Comparison of ENCODE assay signal across 40 cellular contexts in genomic region chr11:70132641-70133040, GRCh38. TPM values are rescaled to one million over a fixed set of nuclear protein-coding genes. Genes with fewer than 3 reads are reported as not detected.
"Had no signal": no experiment of that assay in that cellular context is flagged by ENCODE, and none has a peak within 500 bp of the region (broad histone marks: within the 10 kb centered on the region; RNA-seq: fewer than 3 reads in every experiment).

No MANE protein-coding gene starts in this region.

- DNase-seq: activated CD4-positive, alpha-beta memory T cell treated with anti-CD3 and anti-CD28 coated beads, Interleukin-2, amount 10 ng/mL, durations not matched to agents 7 days and 5 days; activated CD4-positive, alpha-beta T cell treated with anti-CD3 and anti-CD28 coated beads for 1 hour; activated CD4-positive, alpha-beta T cell treated with anti-CD3 and anti-CD28 coated beads for 36 hours; activated CD4-positive, alpha-beta T cell treated with anti-CD3 and anti-CD28 coated beads for 48 hours; activated CD4-positive, alpha-beta T cell treated with anti-CD3 and anti-CD28 coated beads, Interleukin-2, amount 10 ng/mL, durations not matched to agents 7 days and 5 days; activated CD4-positive, alpha-beta T cell treated with anti-CD3 and anti-CD28 coated beads, Interleukin-2, amount 50 U/mL, for 48 hours; activated CD4-positive, CD25-positive, alpha-beta regulatory T cell; activated CD8-positive, alpha-beta memory T cell treated with anti-CD3 and anti-CD28 coated beads for 24 hours; activated CD8-positive, alpha-beta memory T cell treated with anti-CD3 and anti-CD28 coated beads, Interleukin-2, amount 10 ng/mL, durations not matched to agents 7 days and 5 days; activated CD8-positive, alpha-beta memory T cell treated with anti-CD3 and anti-CD28 coated beads, Interleukin-2, amount 50 U/mL, for 48 hours; activated CD8-positive, alpha-beta T cell treated with anti-CD3 and anti-CD28 coated beads, Interleukin-2, amount 10 ng/mL, durations not matched to agents 7 days and 5 days; activated effector memory CD4-positive, alpha-beta T cell treated with Interleukin-2 at 50 U/mL for 16 hours; activated gamma-delta T cell; activated naive CD4-positive, alpha-beta T cell treated with anti-CD3 and anti-CD28 coated beads, Interleukin-2, amount 10 ng/mL, durations not matched to agents 7 days and 5 days; activated naive CD4-positive, alpha-beta T cell treated with Interleukin-2 at 50 U/mL for 16 hours; activated naive CD8-positive, alpha-beta T cell treated with anti-CD3 and anti-CD28 coated beads, Interleukin-2, amount 10 ng/mL, durations not matched to agents 7 days and 5 days; activated naive CD8-positive, alpha-beta T cell treated with anti-CD3 and anti-CD28 coated beads, Interleukin-2, amount 50 U/mL, for 24 hours; activated T-cell treated with anti-CD3 and anti-CD28 coated beads, Interleukin-2, amount 50 U/mL, for 24 hours; activated T-cell treated with anti-CD3 and anti-CD28 coated beads, Interleukin-2, amount 50 U/mL, for 48 hours; amygdala; anterior cingulate cortex; body of pancreas; brain microvascular endothelial cell; caudate nucleus; cerebellar nuclear complex; T-helper 1 cell; T-helper 2 cell; T-helper 9 cell had no signal

- H3K27ac Mint-ChIP-seq: activated CD4-positive, alpha-beta memory T cell treated with anti-CD3 and anti-CD28 coated beads, Interleukin-2, amount 10 ng/mL, durations not matched to agents 7 days and 5 days; activated CD4-positive, alpha-beta T cell treated with anti-CD3 and anti-CD28 coated beads for 36 hours; activated CD4-positive, alpha-beta T cell treated with anti-CD3 and anti-CD28 coated beads, Interleukin-2, amount 10 ng/mL, durations not matched to agents 7 days and 5 days; activated CD8-positive, alpha-beta memory T cell treated with anti-CD3 and anti-CD28 coated beads, Interleukin-2, amount 10 ng/mL, durations not matched to agents 7 days and 5 days; activated CD8-positive, alpha-beta T cell treated with anti-CD3 and anti-CD28 coated beads, Interleukin-2, amount 10 ng/mL, durations not matched to agents 7 days and 5 days; activated naive CD4-positive, alpha-beta T cell treated with anti-CD3 and anti-CD28 coated beads, Interleukin-2, amount 10 ng/mL, durations not matched to agents 7 days and 5 days; activated naive CD4-positive, alpha-beta T cell treated with anti-CD3 and anti-CD28 coated beads, Interleukin-2, amount 50 U/mL, for 24 hours; activated naive CD8-positive, alpha-beta T cell; activated naive CD8-positive, alpha-beta T cell treated with anti-CD3 and anti-CD28 coated beads, Interleukin-2, amount 10 ng/mL, durations not matched to agents 7 days and 5 days; activated naive CD8-positive, alpha-beta T cell treated with anti-CD3 and anti-CD28 coated beads, Interleukin-2, amount 50 U/mL, for 24 hours; activated T-cell treated with anti-CD3 and anti-CD28 coated beads, Interleukin-2, amount 50 U/mL, for 24 hours; activated T-helper 2 cell treated with anti-CD3 and anti-CD28 coated beads, Interferon-gamma antibody, Interleukin-2, Interleukin-4, amounts not matched to agents 10 μg/mL and 5 μg/mL and 100 μg/mL, durations not matched to agents 14 hours and 24 hours and 36 hours; T-helper 1 cell treated with Interleukin-12 subunit alpha and Interleukin-12 subunit beta and Interleukin-4 antibody, amounts not matched to agents 30 μg/mL and 1 μg/mL, for 36 hours; T-helper 2 cell treated with Interferon-gamma antibody and Interleukin-4, amounts not matched to agents 5 μg/mL and 100 μg/mL, for 36 hours; WTC11 had no signal

- H3K27me3 Mint-ChIP-seq: activated CD4-positive, alpha-beta memory T cell treated with anti-CD3 and anti-CD28 coated beads, Interleukin-2, amount 10 ng/mL, durations not matched to agents 7 days and 5 days; activated CD4-positive, alpha-beta T cell treated with anti-CD3 and anti-CD28 coated beads for 36 hours; activated CD4-positive, alpha-beta T cell treated with anti-CD3 and anti-CD28 coated beads, Interleukin-2, amount 10 ng/mL, durations not matched to agents 7 days and 5 days; activated CD8-positive, alpha-beta memory T cell treated with anti-CD3 and anti-CD28 coated beads, Interleukin-2, amount 10 ng/mL, durations not matched to agents 7 days and 5 days; activated naive CD4-positive, alpha-beta T cell treated with anti-CD3 and anti-CD28 coated beads, Interleukin-2, amount 10 ng/mL, durations not matched to agents 7 days and 5 days; activated naive CD4-positive, alpha-beta T cell treated with anti-CD3 and anti-CD28 coated beads, Interleukin-2, amount 50 U/mL, for 24 hours; activated naive CD8-positive, alpha-beta T cell; activated naive CD8-positive, alpha-beta T cell treated with anti-CD3 and anti-CD28 coated beads, Interleukin-2, amount 10 ng/mL, durations not matched to agents 7 days and 5 days; activated naive CD8-positive, alpha-beta T cell treated with anti-CD3 and anti-CD28 coated beads, Interleukin-2, amount 50 U/mL, for 24 hours had no signal

- H3K9me3 ChIP-seq: body of pancreas had no signal

- H3K9me3 Mint-ChIP-seq: activated CD4-positive, alpha-beta memory T cell treated with anti-CD3 and anti-CD28 coated beads, Interleukin-2, amount 10 ng/mL, durations not matched to agents 7 days and 5 days; activated CD4-positive, alpha-beta T cell treated with anti-CD3 and anti-CD28 coated beads, Interleukin-2, amount 10 ng/mL, durations not matched to agents 7 days and 5 days; activated naive CD4-positive, alpha-beta T cell treated with anti-CD3 and anti-CD28 coated beads, Interleukin-2, amount 10 ng/mL, durations not matched to agents 7 days and 5 days; activated naive CD4-positive, alpha-beta T cell treated with anti-CD3 and anti-CD28 coated beads, Interleukin-2, amount 50 U/mL, for 24 hours; activated naive CD8-positive, alpha-beta T cell treated with anti-CD3 and anti-CD28 coated beads, Interleukin-2, amount 10 ng/mL, durations not matched to agents 7 days and 5 days; activated naive CD8-positive, alpha-beta T cell treated with anti-CD3 and anti-CD28 coated beads, Interleukin-2, amount 50 U/mL, for 24 hours; activated T-cell treated with anti-CD3 and anti-CD28 coated beads, Interleukin-2, amount 50 U/mL, for 24 hours; activated T-helper 2 cell treated with anti-CD3 and anti-CD28 coated beads, Interferon-gamma antibody, Interleukin-2, Interleukin-4, amounts not matched to agents 10 μg/mL and 5 μg/mL and 100 μg/mL, durations not matched to agents 14 hours and 24 hours and 36 hours; central memory CD8-positive, alpha-beta T cell; T-helper 1 cell treated with Interleukin-12 subunit alpha and Interleukin-12 subunit beta and Interleukin-4 antibody, amounts not matched to agents 30 μg/mL and 1 μg/mL, for 36 hours; T-helper 2 cell treated with Interferon-gamma antibody and Interleukin-4, amounts not matched to agents 5 μg/mL and 100 μg/mL, for 36 hours; WTC11 had no signal

- H3K36me3 Mint-ChIP-seq: activated CD8-positive, alpha-beta memory T cell treated with anti-CD3 and anti-CD28 coated beads, Interleukin-2, amount 10 ng/mL, durations not matched to agents 7 days and 5 days; activated naive CD4-positive, alpha-beta T cell treated with anti-CD3 and anti-CD28 coated beads, Interleukin-2, amount 10 ng/mL, durations not matched to agents 7 days and 5 days; activated naive CD4-positive, alpha-beta T cell treated with anti-CD3 and anti-CD28 coated beads, Interleukin-2, amount 50 U/mL, for 24 hours; activated naive CD8-positive, alpha-beta T cell; activated naive CD8-positive, alpha-beta T cell treated with anti-CD3 and anti-CD28 coated beads, Interleukin-2, amount 10 ng/mL, durations not matched to agents 7 days and 5 days; WTC11 had no signal

- H3K4me3 ChIP-seq: body of pancreas, cardiac muscle cell had no signal

- H3K4me1 ChIP-seq: body of pancreas had no signal

- H3K27me3 ChIP-seq: body of pancreas, brain microvascular endothelial cell, cardiac muscle cell had no signal

- H3K36me3 ChIP-seq: brain microvascular endothelial cell, cardiac muscle cell had no signal

- H3K4me1 Mint-ChIP-seq: activated CD4-positive, alpha-beta memory T cell treated with anti-CD3 and anti-CD28 coated beads, Interleukin-2, amount 10 ng/mL, durations not matched to agents 7 days and 5 days; activated CD4-positive, alpha-beta T cell treated with anti-CD3 and anti-CD28 coated beads for 36 hours; activated CD4-positive, alpha-beta T cell treated with anti-CD3 and anti-CD28 coated beads, Interleukin-2, amount 10 ng/mL, durations not matched to agents 7 days and 5 days; activated CD8-positive, alpha-beta memory T cell treated with anti-CD3 and anti-CD28 coated beads, Interleukin-2, amount 10 ng/mL, durations not matched to agents 7 days and 5 days; activated naive CD4-positive, alpha-beta T cell treated with anti-CD3 and anti-CD28 coated beads, Interleukin-2, amount 10 ng/mL, durations not matched to agents 7 days and 5 days; activated naive CD4-positive, alpha-beta T cell treated with anti-CD3 and anti-CD28 coated beads, Interleukin-2, amount 50 U/mL, for 24 hours; activated naive CD8-positive, alpha-beta T cell treated with anti-CD3 and anti-CD28 coated beads, Interleukin-2, amount 10 ng/mL, durations not matched to agents 7 days and 5 days; activated naive CD8-positive, alpha-beta T cell treated with anti-CD3 and anti-CD28 coated beads, Interleukin-2, amount 50 U/mL, for 24 hours; central memory CD8-positive, alpha-beta T cell had no signal

- FAIRE-seq: astrocyte, bronchial epithelial cell, TTC549 had no signal

- H3K27ac ChIP-seq: body of pancreas, brain microvascular endothelial cell, cardiac muscle cell, VCaP had no signal

- H3K4me3 Mint-ChIP-seq: activated CD4-positive, alpha-beta memory T cell treated with anti-CD3 and anti-CD28 coated beads, Interleukin-2, amount 10 ng/mL, durations not matched to agents 7 days and 5 days; activated CD4-positive, alpha-beta T cell treated with anti-CD3 and anti-CD28 coated beads for 36 hours; activated CD4-positive, alpha-beta T cell treated with anti-CD3 and anti-CD28 coated beads, Interleukin-2, amount 10 ng/mL, durations not matched to agents 7 days and 5 days; activated CD8-positive, alpha-beta memory T cell treated with anti-CD3 and anti-CD28 coated beads, Interleukin-2, amount 10 ng/mL, durations not matched to agents 7 days and 5 days; activated CD8-positive, alpha-beta T cell treated with anti-CD3 and anti-CD28 coated beads, Interleukin-2, amount 10 ng/mL, durations not matched to agents 7 days and 5 days; activated naive CD4-positive, alpha-beta T cell treated with anti-CD3 and anti-CD28 coated beads, Interleukin-2, amount 10 ng/mL, durations not matched to agents 7 days and 5 days; activated naive CD4-positive, alpha-beta T cell treated with anti-CD3 and anti-CD28 coated beads, Interleukin-2, amount 50 U/mL, for 24 hours; activated naive CD8-positive, alpha-beta T cell; activated naive CD8-positive, alpha-beta T cell treated with anti-CD3 and anti-CD28 coated beads, Interleukin-2, amount 10 ng/mL, durations not matched to agents 7 days and 5 days; activated naive CD8-positive, alpha-beta T cell treated with anti-CD3 and anti-CD28 coated beads, Interleukin-2, amount 50 U/mL, for 24 hours; activated T-cell treated with anti-CD3 and anti-CD28 coated beads, Interleukin-2, amount 50 U/mL, for 24 hours; central memory CD8-positive, alpha-beta T cell; T-helper 1 cell treated with Interleukin-12 subunit alpha and Interleukin-12 subunit beta and Interleukin-4 antibody, amounts not matched to agents 30 μg/mL and 1 μg/mL, for 36 hours; T-helper 2 cell treated with Interferon-gamma antibody and Interleukin-4, amounts not matched to agents 5 μg/mL and 100 μg/mL, for 36 hours; WTC11 had no signal

RNA-seq across cellular contexts. Expression of gene ANO1, which starts 54.5 kb away (rescaled TPM):
- total RNA-seq: activated CD4-positive, alpha-beta memory T cell treated with anti-CD3 and anti-CD28 coated beads, Interleukin-2, amount 10 ng/mL, durations not matched to agents 7 days and 5 days; activated CD4-positive, alpha-beta T cell treated with anti-CD3 and anti-CD28 coated beads for 36 hours; activated CD4-positive, alpha-beta T cell treated with anti-CD3 and anti-CD28 coated beads, Interleukin-2, amount 10 ng/mL, durations not matched to agents 7 days and 5 days; activated CD8-positive, alpha-beta memory T cell treated with anti-CD3 and anti-CD28 coated beads, Interleukin-2, amount 10 ng/mL, durations not matched to agents 7 days and 5 days; activated CD8-positive, alpha-beta T cell treated with anti-CD3 and anti-CD28 coated beads, Interleukin-2, amount 10 ng/mL, durations not matched to agents 7 days and 5 days; activated naive CD8-positive, alpha-beta T cell treated with anti-CD3 and anti-CD28 coated beads, Interleukin-2, amount 10 ng/mL, durations not matched to agents 7 days and 5 days; activated T-helper 2 cell treated with anti-CD3 and anti-CD28 coated beads, Interferon-gamma antibody, Interleukin-2, Interleukin-4, amounts not matched to agents 10 μg/mL and 5 μg/mL and 100 μg/mL, durations not matched to agents 14 hours and 24 hours and 36 hours had no signal
